In the genomic region with DNA sequence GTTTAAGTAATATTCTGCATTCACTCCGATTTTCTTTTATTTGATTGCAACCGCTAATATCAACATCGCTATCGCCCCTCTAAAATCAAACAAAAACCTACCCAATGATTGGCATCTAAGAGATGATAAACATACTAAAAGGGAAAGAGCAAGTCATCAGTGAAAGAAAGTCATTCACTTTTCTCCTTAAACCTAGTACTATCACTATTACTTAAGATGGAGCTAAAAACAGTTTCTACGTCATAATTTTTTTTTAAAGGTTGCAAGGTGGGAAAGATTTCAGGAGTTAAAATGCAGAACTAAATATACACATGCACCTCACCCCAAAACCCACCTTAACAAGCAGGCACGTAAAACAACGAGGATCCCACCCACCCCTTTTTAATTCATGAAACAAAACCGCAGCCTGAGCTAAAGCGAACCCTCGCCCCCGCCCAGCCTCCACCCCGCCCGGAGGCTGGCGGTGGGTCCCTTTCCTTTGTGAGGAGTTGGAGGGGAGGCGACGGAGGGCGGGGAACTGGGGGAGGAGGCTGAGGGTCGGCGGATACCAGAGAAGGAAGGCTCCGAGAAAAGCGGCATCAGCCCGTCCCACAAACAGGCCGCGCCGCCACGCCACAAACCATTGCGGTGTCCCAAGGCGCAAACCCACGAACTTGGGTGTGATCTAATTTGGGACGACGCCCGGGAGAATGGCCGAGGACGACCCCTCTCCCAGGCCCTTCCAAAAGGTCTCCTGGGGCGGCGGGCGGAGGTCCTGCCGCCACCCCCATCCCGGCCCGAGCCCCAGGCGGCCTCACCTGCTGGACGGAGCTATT, we compare ENCODE assay signal across 1 cellular context.
A peak's percentile ranks its signal among the peaks of the same experiment; 100 is the strongest.
TF ChIP-seq lines count a peak whose summit lies in the region.

No MANE protein-coding gene starts in this region.

TF ChIP-seq in K562, 482 proteins besides CTCF, POLR2A, EP300 and RAD21 (continued from another document):
- TF ChIP-seq SAP30 (IDR thresholded peaks at IDR 0.05; ENCODE audit: borderline replicate concordance, insufficient read depth, low read depth, low read length, poor library complexity, severe bottlenecking), result peak; percentile 4
- TF ChIP-seq ZBTB17 (CRISPR knock-in tag; IDR thresholded peaks at IDR 0.05), result no peak
